Comparison of ENCODE assay signal across 19 cellular contexts in genomic region chr1:42211224-42211623, GRCh38. TPM values are rescaled to one million over a fixed set of nuclear protein-coding genes. Genes with fewer than 3 reads are reported as not detected.
DNase-seq lines count a peak whose midpoint lies in the region; ATAC-seq and TF ChIP-seq lines count a peak whose summit lies in the region.
"Had no signal": no experiment of that assay in that cellular context is flagged by ENCODE, and none has a peak within 500 bp of the region (broad histone marks: within the 10 kb centered on the region; RNA-seq: fewer than 3 reads in every experiment).

No MANE protein-coding gene starts in this region.

- H2AFZ ChIP-seq in trophoblast cell (ENCODE audit: insufficient read depth, low read length, poor library complexity) = no peak overlapping the region

- H3K9ac ChIP-seq in trophoblast cell (ENCODE audit: low read length) = no peak overlapping the region

- H4K12ac ChIP-seq in trophoblast cell (ENCODE audit: low read depth, low read length) = no peak overlapping the region

- H3K4me2 ChIP-seq in trophoblast cell (ENCODE audit: low read length) = no peak overlapping the region

- H3K4ac ChIP-seq in trophoblast cell (ENCODE audit: low read depth, low read length) = no peak overlapping the region

- no peak for TF ChIP-seq POLR2A in breast epithelium (IDR thresholded peaks at IDR 0.05)

- H3K36me3 Mint-ChIP-seq in MCF 10A (ENCODE audit: insufficient read depth, unreplicated experiment) = peaks cover 6% of the 10 kb centered on the region

- H4K8ac ChIP-seq in trophoblast cell (ENCODE audit: low read depth, low read length) = no peak overlapping the region

- H3K9me3 ChIP-seq in breast epithelium = no peaks in the 10 kb centered on the region
- H3K9me3 ChIP-seq in trophoblast cell (ENCODE audit: insufficient read depth, low read depth, low read length) = no peaks in the 10 kb centered on the region

- CTCF ChIA-PET in MCF 10A (lab: Yijun Ruan, JAX) = interaction anchor here (0.6 to 3.2 kb wide), 4 partner anchors 28 to 326 kb away, joined by 3 to 16 read pairs (median 4); no protein-coding TSS in a partner anchor

- no peak overlapping the region for H4K91ac ChIP-seq in trophoblast cell (ENCODE audit: low read depth, low read length)

- H3K79me2 ChIP-seq in trophoblast cell (ENCODE audit: control insufficient read depth, insufficient read depth, low read length, poor library complexity) = no peaks in the 10 kb centered on the region

- H3K27me3 ChIP-seq in breast epithelium (no peaks in the 10 kb centered on the region), trophoblast cell (ENCODE audit: insufficient read depth, low read length) (no peaks in the 10 kb centered on the region)

- TF ChIP-seq CTCF in MCF 10A (IDR thresholded peaks at IDR 0.05; ENCODE audit: unreplicated experiment) (no peak), breast epithelium (IDR thresholded peaks at IDR 0.05) (no peak)

- H2AK5ac ChIP-seq in trophoblast cell (ENCODE audit: low read length) = no peak overlapping the region

- DNase-seq in MCF 10A (ENCODE audit: unreplicated experiment) = no peak
- DNase-seq in breast epithelium (ENCODE audit: low spot score in 2 of 2) = no peak
- peak; percentile 43 to 58 for DNase-seq in Kasumi-1 (lab: John Stamatoyannopoulos, UW)
- DNase-seq in dermis blood vessel endothelial cell = peak; percentile 68
- peak; percentile 33 to 80 for DNase-seq in trophoblast cell
- DNase-seq in NCI-H2029 treated with DMSO at 0.1 percent for 48 hours (lab: John Stamatoyannopoulos, UW) = no peak
- DNase-seq in NCI-H524 (lab: John Stamatoyannopoulos, UW) = no peak
- DNase-seq: activated B cell treated with CpG ODN at 0.5 μM for 24 hours; activated CD8-positive, alpha-beta T cell treated with anti-CD3 and anti-CD28 coated beads, Interleukin-2, amount 10 ng/mL, durations not matched to agents 7 days and 5 days; activated naive CD4-positive, alpha-beta T cell treated with anti-CD3 and anti-CD28 coated beads, Interleukin-2, amount 50 U/mL, for 16 hours; activated T-cell treated with anti-CD3 and anti-CD28 coated beads, Interleukin-2, amount 50 U/mL, for 4 hours; aorta; CD4-positive, CD25-positive, alpha-beta regulatory T cell; NCI-H1417; NCI-H526; SIG-M5; stimulated activated CD4-positive, alpha-beta T cell treated with anti-CD3 and anti-CD28 coated beads, Interleukin-12 subunit alpha, Interleukin-12 subunit beta, amount 100 ng/mL, for 4 hours had no signal

- no TSS peak for BruUV-seq in MCF 10A (replicated peaks; lab: Mats Ljungman, UMichigan)

- H3K27ac ChIP-seq in breast epithelium (no peak overlapping the region), trophoblast cell (ENCODE audit: low read depth, low read length) (peak overlapping the region; percentile 32)

- H2BK12ac ChIP-seq in trophoblast cell (ENCODE audit: low read length) = peak overlapping the region; percentile 11

- POLR2A ChIA-PET in MCF 10A (lab: Yijun Ruan, JAX) = interaction anchor here (0.5 to 1.4 kb wide), 5 partner anchors 9 to 18 kb away, joined by 3 to 5 read pairs (median 3); no protein-coding TSS in a partner anchor

- WGBS in trophoblast cell (ENCODE audit: extremely low coverage, insufficient coverage, insufficient read length) = no CpG with 5 or more reads among the region's 2 CpGs

- peak overlapping the region; percentile 49 for H3K18ac ChIP-seq in trophoblast cell (ENCODE audit: low read length)

- peak overlapping the region; percentile 31 for H3K27ac Mint-ChIP-seq in MCF 10A (ENCODE audit: low read depth, unreplicated experiment)
- H3K27ac Mint-ChIP-seq: activated B cell treated with CpG ODN at 0.5 μM for 24 hours; activated CD8-positive, alpha-beta T cell treated with anti-CD3 and anti-CD28 coated beads, Interleukin-2, amount 10 ng/mL, durations not matched to agents 7 days and 5 days; T-helper 1 cell treated with Interleukin-12 subunit alpha and Interleukin-12 subunit beta and Interleukin-4 antibody, amounts not matched to agents 30 μg/mL and 1 μg/mL, for 36 hours had no signal

- no peak overlapping the region for H3K4me3 Mint-ChIP-seq in MCF 10A (ENCODE audit: unreplicated experiment)
- H3K4me3 Mint-ChIP-seq: activated B cell treated with CpG ODN at 0.5 μM for 24 hours; activated CD8-positive, alpha-beta T cell treated with anti-CD3 and anti-CD28 coated beads, Interleukin-2, amount 10 ng/mL, durations not matched to agents 7 days and 5 days; activated T-cell treated with anti-CD3 and anti-CD28 coated beads, Interleukin-2, amount 50 U/mL, for 4 hours; T-helper 1 cell treated with Interleukin-12 subunit alpha and Interleukin-12 subunit beta and Interleukin-4 antibody, amounts not matched to agents 30 μg/mL and 1 μg/mL, for 36 hours had no signal

- no peak overlapping the region for H2BK5ac ChIP-seq in trophoblast cell (ENCODE audit: low read depth, low read length, poor library complexity)

- ATAC-seq in HG03354 (IDR thresholded peaks at IDR 0.05; ENCODE audit: poor library complexity, severe bottlenecking, unreplicated experiment) = no peak
- ATAC-seq: activated CD8-positive, alpha-beta T cell treated with anti-CD3 and anti-CD28 coated beads, Interleukin-2, amount 10 ng/mL, durations not matched to agents 7 days and 5 days; activated T-cell treated with anti-CD3 and anti-CD28 coated beads, Interleukin-2, amount 50 U/mL, for 4 hours had no signal

- H2BK120ac ChIP-seq in trophoblast cell (ENCODE audit: insufficient read depth, low read length, poor library complexity) = no peak overlapping the region

- intact Hi-C loops in MCF 10A (cut with micrococcal nuclease) = loop anchor here (5.0 kb wide), 1 partner anchor 71 kb away; no protein-coding TSS in a partner anchor
- intact Hi-C loops in breast epithelium (cut with DNase I; ENCODE audit: low total_unique reads) = no loop called here

- H3K79me1 ChIP-seq in trophoblast cell (ENCODE audit: low read length) = peaks cover 8% of the 10 kb centered on the region

- no peak overlapping the region for H3K23ac ChIP-seq in trophoblast cell (ENCODE audit: low read length)

- no peaks in the 10 kb centered on the region for H3K27me3 Mint-ChIP-seq in MCF 10A (ENCODE audit: insufficient read depth, unreplicated experiment)
- H3K27me3 Mint-ChIP-seq: activated B cell treated with CpG ODN at 0.5 μM for 24 hours; CD4-positive, CD25-positive, alpha-beta regulatory T cell had no signal

- H3K4me1 ChIP-seq in breast epithelium (peaks cover 0 to 16% of the 10 kb centered on the region in 2 donors), trophoblast cell (ENCODE audit: control insufficient read depth in 1 of 2, insufficient read depth in 2 of 2, low read length in 2 of 2) (peaks cover 25 to 27% of the 10 kb centered on the region in 2 experiments)

- peaks cover 21% of the 10 kb centered on the region for H3K4me1 Mint-ChIP-seq in MCF 10A (ENCODE audit: insufficient read depth, unreplicated experiment)

- H3K4me3 ChIP-seq in breast epithelium (no peak overlapping the region), trophoblast cell (ENCODE audit: low read depth, low read length) (no peak overlapping the region)

- no peaks in the 10 kb centered on the region for H3K36me3 ChIP-seq in breast epithelium
- no peaks in the 10 kb centered on the region for H3K36me3 ChIP-seq in trophoblast cell (ENCODE audit: control insufficient read depth in 1 of 2, insufficient read depth in 2 of 2, low read length in 2 of 2)

- peaks cover 8% of the 10 kb centered on the region for H3K9me3 Mint-ChIP-seq in MCF 10A (ENCODE audit: unreplicated experiment)

- H3K14ac ChIP-seq in trophoblast cell (ENCODE audit: low read length) = peak overlapping the region; percentile 14

RNA-seq across cellular contexts. Expression of gene GUCA2A, which starts 46.7 kb away (rescaled TPM):
- total RNA-seq in MCF 10A (2022) (not detected in 2 replicates), breast epithelium (1 to 10 TPM in 1 of 3 donors, not detected in 2; 8.8 TPM), dermis blood vessel endothelial cell (not detected in 2 replicates)
- polyA plus RNA-seq in trophoblast cell (2013) = 0.82 and 1.6 TPM in 2 replicates
- total RNA-seq: activated B cell treated with CpG ODN at 0.5 μM for 24 hours; activated CD8-positive, alpha-beta T cell treated with anti-CD3 and anti-CD28 coated beads, Interleukin-2, amount 10 ng/mL, durations not matched to agents 7 days and 5 days; activated T-cell treated with anti-CD3 and anti-CD28 coated beads, Interleukin-2, amount 50 U/mL, for 4 hours; aorta; CD4-positive, CD25-positive, alpha-beta regulatory T cell had no signal
- polyA plus RNA-seq: CD4-positive, CD25-positive, alpha-beta regulatory T cell had no signal

RNA-seq across cellular contexts. Expression of gene GUCA2B, which starts 58.0 kb away (rescaled TPM):
- total RNA-seq in MCF 10A (2022) (not detected in 2 replicates), breast epithelium (not detected), dermis blood vessel endothelial cell (not detected in 2 replicates)
- not detected in 2 replicates for polyA plus RNA-seq in trophoblast cell (2013)
- total RNA-seq: activated B cell treated with CpG ODN at 0.5 μM for 24 hours; activated CD8-positive, alpha-beta T cell treated with anti-CD3 and anti-CD28 coated beads, Interleukin-2, amount 10 ng/mL, durations not matched to agents 7 days and 5 days; activated T-cell treated with anti-CD3 and anti-CD28 coated beads, Interleukin-2, amount 50 U/mL, for 4 hours; aorta; CD4-positive, CD25-positive, alpha-beta regulatory T cell had no signal
- polyA plus RNA-seq: CD4-positive, CD25-positive, alpha-beta regulatory T cell had no signal

Comparison
In these comparisons a context has a peak if more than half of its experiments do, and no peak if none do; other contexts are left out.
1. DNase-seq: peak in Kasumi-1 (2 of 2), dermis blood vessel endothelial cell (single experiment) and trophoblast cell (2 of 2); none in MCF 10A (single experiment), breast epithelium (0 of 2), NCI-H2029 treated with DMSO at 0.1 percent for 48 hours (single experiment) and NCI-H524 (0 of 2).